1 cellular context compared by ENCODE assay signal in the genomic region with DNA sequence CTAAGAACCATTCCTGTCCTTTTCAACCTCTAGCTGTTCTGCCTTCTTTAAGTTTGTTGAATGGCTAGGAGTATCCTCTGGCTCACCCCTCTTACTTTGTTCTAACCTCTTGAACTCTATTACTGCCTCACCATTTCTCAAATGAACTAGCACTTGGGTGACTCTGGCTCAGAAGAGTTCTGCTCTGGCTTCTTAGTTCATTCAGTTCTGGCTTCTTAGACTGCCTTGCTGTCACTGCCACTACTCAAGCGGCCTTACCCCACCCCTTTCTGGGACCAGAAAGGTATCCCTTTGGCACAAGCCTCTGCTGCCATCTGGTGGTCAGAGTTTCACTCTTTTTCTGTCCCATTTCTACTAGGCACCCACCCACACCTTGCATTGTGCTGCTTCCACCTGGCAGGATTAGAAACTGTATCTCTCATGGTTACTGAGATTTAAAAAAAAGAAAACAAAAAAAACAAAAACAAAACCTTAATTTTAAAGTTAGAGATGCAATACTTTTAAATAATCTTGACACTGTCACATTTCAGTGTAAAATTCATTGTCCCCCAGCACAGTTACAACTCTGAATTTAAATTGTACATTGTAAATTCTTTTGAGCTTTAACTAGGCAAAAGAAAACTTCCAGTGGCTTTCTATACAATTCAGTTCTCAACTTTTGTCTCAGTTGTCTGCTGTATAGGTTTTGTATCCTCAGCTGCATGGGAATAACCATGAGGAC.
TF ChIP-seq lines count a peak whose summit lies in the region.

No MANE protein-coding gene starts in this region.

TF ChIP-seq in HepG2, 621 proteins besides CTCF, POLR2A, EP300 and RAD21 (continued from another document):
- TF ChIP-seq SP140L (CRISPR knock-in tag; IDR thresholded peaks at IDR 0.05; ENCODE audit: borderline replicate concordance) (0 out of 2 replicates have a peak, but pooled peaks have one; percentile 65), MYC (CRISPR knock-in tag; IDR thresholded peaks at IDR 0.05; ENCODE audit: borderline replicate concordance) (no peak), MIER2 (CRISPR knock-in tag; IDR thresholded peaks at IDR 0.05) (peak; percentile 21; the same call in 1 of the 2 replicates), ZKSCAN8 (CRISPR knock-in tag; IDR thresholded peaks at IDR 0.05; ENCODE audit: borderline replicate concordance) (peak; percentile 54; the same call in 1 of the 2 replicates), SOX6 (IDR thresholded peaks at IDR 0.05) (no peak), SOX6 (CRISPR knock-in tag; IDR thresholded peaks at IDR 0.05) (peak; percentile 76), ZSCAN31 (CRISPR knock-in tag; IDR thresholded peaks at IDR 0.05; ENCODE audit: low read depth) (0 out of 2 replicates have a peak, but pooled peaks have one; percentile 34), SETDB1 (CRISPR knock-in tag; IDR thresholded peaks at IDR 0.05; ENCODE audit: borderline replicate concordance) (0 out of 2 replicates have a peak, but pooled peaks have one; percentile 23), FOSL2 (CRISPR knock-in tag; IDR thresholded peaks at IDR 0.05) (peak; percentile 59), MYNN (CRISPR knock-in tag; IDR thresholded peaks at IDR 0.05; ENCODE audit: low read depth) (peak; percentile 70; the same call in 1 of the 2 replicates), MBD4 (IDR thresholded peaks at IDR 0.05; ENCODE audit: borderline replicate concordance, low read length) (no peak), RORA (CRISPR knock-in tag; IDR thresholded peaks at IDR 0.05) (no peak), ZNF282 (IDR thresholded peaks at IDR 0.05; ENCODE audit: partially characterized antibody) (no peak), NCOA2 (CRISPR knock-in tag; IDR thresholded peaks at IDR 0.05) (0 out of 2 replicates have a peak, but pooled peaks have one; percentile 42), PRMT3 (CRISPR knock-in tag; IDR thresholded peaks at IDR 0.05; ENCODE audit: borderline replicate concordance, low read depth) (peak; percentile 62; the same call in 1 of the 2 replicates), ELF3 (CRISPR knock-in tag; IDR thresholded peaks at IDR 0.05) (peak; percentile 49; the same call in 1 of the 2 replicates), RCOR2 (CRISPR knock-in tag; IDR thresholded peaks at IDR 0.05) (0 out of 2 replicates have a peak, but pooled peaks have one; percentile 24), NFKBIZ (CRISPR knock-in tag; IDR thresholded peaks at IDR 0.05) (0 out of 2 replicates have a peak, but pooled peaks have one; percentile 21), RELA (CRISPR knock-in tag; IDR thresholded peaks at IDR 0.05) (0 out of 2 replicates have a peak, but pooled peaks have one; percentile 39), ZNF556 (CRISPR knock-in tag; IDR thresholded peaks at IDR 0.05; ENCODE audit: borderline replicate concordance) (peak; percentile 61; the same call in 1 of the 2 replicates)
- TF ChIP-seq, protein P1, sequence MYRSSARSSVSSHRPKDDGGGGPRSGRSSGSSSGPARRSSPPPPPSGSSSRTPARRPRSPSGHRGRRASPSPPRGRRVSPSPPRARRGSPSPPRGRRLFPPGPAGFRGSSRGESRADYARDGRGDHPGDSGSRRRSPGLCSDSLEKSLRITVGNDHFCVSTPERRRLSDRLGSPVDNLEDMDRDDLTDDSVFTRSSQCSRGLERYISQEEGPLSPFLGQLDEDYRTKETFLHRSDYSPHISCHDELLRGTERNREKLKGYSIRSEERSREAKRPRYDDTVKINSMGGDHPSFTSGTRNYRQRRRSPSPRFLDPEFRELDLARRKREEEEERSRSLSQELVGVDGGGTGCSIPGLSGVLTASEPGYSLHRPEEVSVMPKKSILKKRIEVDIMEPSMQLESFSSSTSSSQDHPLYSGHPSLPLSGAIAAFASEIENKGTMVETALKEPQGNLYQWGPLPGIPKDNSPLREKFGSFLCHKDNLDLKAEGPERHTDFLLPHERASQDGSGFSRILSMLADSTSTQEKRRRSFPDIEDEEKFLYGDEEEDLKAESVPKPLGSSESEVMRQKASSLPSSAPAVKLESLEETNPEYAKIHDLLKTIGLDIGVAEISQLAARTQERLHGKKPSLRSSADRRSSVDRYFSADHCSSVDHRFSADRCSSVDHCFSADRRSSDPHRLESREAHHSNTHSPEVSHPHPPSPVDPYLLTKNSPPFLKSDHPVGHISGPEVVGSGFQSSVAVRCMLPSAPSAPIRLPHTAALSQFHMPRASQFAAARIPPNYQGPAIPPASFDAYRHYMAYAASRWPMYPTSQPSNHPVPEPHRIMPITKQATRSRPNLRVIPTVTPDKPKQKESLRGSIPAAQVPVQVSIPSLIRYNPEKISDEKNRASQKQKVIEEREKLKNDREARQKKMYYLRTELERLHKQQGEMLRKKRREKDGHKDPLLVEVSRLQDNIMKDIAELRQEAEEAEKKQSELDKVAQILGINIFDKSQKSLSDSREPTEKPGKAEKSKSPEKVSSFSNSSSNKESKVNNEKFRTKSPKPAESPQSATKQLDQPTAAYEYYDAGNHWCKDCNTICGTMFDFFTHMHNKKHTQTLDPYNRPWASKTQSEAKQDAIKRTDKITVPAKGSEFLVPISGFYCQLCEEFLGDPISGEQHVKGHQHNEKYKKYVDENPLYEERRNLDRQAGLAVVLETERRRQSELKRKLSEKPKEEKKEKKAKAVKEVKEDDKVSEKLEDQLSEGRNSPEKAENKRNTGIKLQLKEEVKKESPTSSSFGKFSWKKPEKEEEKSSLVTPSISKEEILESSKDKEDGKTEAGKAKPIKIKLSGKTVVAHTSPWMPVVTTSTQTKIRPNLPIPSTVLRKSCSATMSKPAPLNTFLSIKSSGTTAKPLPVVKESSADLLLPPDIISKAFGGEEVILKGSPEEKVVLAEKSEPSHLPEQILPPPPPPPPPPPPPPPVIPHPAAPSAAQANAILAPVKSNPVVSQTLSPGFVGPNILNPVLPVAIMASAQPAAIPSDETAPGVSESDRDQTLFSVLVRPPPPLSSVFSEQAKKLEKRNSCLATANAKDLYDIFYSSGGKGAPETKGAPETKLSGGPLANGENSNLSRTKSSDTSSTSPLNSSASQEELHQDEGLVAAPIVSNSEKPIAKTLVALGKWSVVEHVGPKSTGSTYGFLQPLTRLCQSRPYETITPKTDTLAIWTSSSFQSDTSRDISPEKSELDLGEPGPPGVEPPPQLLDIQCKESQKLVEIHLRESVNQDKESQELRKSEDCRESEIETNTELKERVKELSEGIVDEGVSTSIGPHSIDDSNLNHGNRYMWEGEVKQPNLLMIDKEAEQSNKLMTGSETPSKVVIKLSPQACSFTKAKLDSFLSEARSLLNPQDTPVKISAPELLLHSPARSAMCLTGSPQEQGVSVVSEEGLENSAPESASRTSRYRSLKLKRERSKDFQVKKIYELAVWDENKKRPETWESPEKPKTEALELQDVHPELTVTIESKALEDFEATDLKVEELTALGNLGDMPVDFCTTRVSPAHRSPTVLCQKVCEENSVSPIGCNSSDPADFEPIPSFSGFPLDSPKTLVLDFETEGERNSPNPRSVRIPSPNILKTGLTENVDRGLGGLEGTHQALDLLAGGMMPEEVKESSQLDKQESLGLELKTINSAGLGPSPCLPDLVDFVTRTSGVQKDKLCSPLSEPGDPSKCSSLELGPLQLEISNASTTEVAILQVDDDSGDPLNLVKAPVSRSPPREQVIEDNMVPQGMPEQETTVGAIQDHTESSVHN (CRISPR knock-in tag; IDR thresholded peaks at IDR 0.05), result no peak
- TF ChIP-seq, protein P2, sequence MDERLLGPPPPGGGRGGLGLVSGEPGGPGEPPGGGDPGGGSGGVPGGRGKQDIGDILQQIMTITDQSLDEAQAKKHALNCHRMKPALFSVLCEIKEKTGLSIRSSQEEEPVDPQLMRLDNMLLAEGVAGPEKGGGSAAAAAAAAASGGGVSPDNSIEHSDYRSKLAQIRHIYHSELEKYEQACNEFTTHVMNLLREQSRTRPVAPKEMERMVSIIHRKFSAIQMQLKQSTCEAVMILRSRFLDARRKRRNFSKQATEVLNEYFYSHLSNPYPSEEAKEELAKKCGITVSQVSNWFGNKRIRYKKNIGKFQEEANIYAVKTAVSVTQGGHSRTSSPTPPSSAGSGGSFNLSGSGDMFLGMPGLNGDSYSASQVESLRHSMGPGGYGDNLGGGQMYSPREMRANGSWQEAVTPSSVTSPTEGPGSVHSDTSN (CRISPR knock-in tag; IDR thresholded peaks at IDR 0.05), result peak; percentile 81
- TF ChIP-seq, protein P3, sequence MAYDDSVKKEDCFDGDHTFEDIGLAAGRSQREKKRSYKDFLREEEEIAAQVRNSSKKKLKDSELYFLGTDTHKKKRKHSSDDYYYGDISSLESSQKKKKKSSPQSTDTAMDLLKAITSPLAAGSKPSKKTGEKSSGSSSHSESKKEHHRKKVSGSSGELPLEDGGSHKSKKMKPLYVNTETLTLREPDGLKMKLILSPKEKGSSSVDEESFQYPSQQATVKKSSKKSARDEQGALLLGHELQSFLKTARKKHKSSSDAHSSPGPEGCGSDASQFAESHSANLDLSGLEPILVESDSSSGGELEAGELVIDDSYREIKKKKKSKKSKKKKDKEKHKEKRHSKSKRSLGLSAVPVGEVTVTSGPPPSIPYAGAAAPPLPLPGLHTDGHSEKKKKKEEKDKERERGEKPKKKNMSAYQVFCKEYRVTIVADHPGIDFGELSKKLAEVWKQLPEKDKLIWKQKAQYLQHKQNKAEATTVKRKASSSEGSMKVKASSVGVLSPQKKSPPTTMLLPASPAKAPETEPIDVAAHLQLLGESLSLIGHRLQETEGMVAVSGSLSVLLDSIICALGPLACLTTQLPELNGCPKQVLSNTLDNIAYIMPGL (CRISPR knock-in tag; IDR thresholded peaks at IDR 0.05; ENCODE audit: borderline replicate concordance in 1 of 2, low read depth in 1 of 2), result peak; percentile 72 to 82
- TF ChIP-seq, protein P4, sequence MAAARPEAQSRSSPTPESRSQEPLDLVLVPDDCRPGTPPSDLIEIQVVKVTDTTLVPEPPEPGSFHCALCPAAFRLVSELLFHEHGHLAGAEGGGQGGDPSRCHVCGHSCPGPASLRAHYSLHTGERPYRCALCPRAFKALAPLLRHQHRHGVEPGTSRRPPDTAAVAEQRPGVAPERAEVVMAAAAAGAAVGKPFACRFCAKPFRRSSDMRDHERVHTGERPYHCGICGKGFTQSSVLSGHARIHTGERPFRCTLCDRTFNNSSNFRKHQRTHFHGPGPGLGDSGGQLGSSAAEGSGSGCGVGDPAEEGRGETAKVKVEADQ (CRISPR knock-in tag; IDR thresholded peaks at IDR 0.05; ENCODE audit: borderline replicate concordance), result 0 out of 2 replicates have a peak, but pooled peaks have one; percentile 36
- TF ChIP-seq, protein P5, sequence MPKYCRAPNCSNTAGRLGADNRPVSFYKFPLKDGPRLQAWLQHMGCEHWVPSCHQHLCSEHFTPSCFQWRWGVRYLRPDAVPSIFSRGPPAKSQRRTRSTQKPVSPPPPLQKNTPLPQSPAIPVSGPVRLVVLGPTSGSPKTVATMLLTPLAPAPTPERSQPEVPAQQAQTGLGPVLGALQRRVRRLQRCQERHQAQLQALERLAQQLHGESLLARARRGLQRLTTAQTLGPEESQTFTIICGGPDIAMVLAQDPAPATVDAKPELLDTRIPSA (CRISPR knock-in tag; IDR thresholded peaks at IDR 0.05; ENCODE audit: borderline replicate concordance), result peak; percentile 57; the same call in 1 of the 2 replicates
